ENCODE assay signal across 10 cellular contexts in genomic region chr4:169201144-169202124, GRCh38.
A peak's percentile ranks its signal among the peaks of the same experiment; 100 is the strongest.
DNase-seq lines count a peak whose midpoint lies in the region; ATAC-seq and TF ChIP-seq lines count a peak whose summit lies in the region.
"Had no signal": no experiment of that assay in that cellular context is flagged by ENCODE, and none has a peak within 500 bp of the region (broad histone marks: within the 10 kb centered on the region; RNA-seq: fewer than 3 reads in every experiment).

No MANE protein-coding gene starts in this region.

- no peaks in the 10 kb centered on the region for H3K36me3 Mint-ChIP-seq in memory B cell
- H3K36me3 Mint-ChIP-seq: activated naive CD4-positive, alpha-beta T cell treated with anti-CD3 and anti-CD28 coated beads, Interleukin-2, amount 50 U/mL, for 24 hours had no signal

- TF ChIP-seq CTCF in upper lobe of right lung (IDR thresholded peaks at IDR 0.05) = no peak

- peak overlapping the region; percentile 32 for H3K27ac ChIP-seq in upper lobe of right lung

- no peaks in the 10 kb centered on the region for H3K36me3 ChIP-seq in upper lobe of right lung

- peak overlapping the region; percentile 45 for H3K27ac Mint-ChIP-seq in memory B cell
- H3K27ac Mint-ChIP-seq: activated naive CD4-positive, alpha-beta T cell treated with anti-CD3 and anti-CD28 coated beads, Interleukin-2, amount 50 U/mL, for 24 hours had no signal

- H3K4me3 Mint-ChIP-seq in memory B cell = no peak overlapping the region
- H3K4me3 Mint-ChIP-seq: activated naive CD4-positive, alpha-beta T cell treated with anti-CD3 and anti-CD28 coated beads, Interleukin-2, amount 50 U/mL, for 24 hours had no signal

- H3K27me3 ChIP-seq in upper lobe of right lung = no peaks in the 10 kb centered on the region

- peaks cover 29% of the 10 kb centered on the region for H3K4me1 ChIP-seq in upper lobe of right lung

- H3K4me3 ChIP-seq in upper lobe of right lung = no peak overlapping the region

- peaks cover 3% of the 10 kb centered on the region for H3K4me1 Mint-ChIP-seq in memory B cell
- H3K4me1 Mint-ChIP-seq: activated naive CD4-positive, alpha-beta T cell treated with anti-CD3 and anti-CD28 coated beads, Interleukin-2, amount 50 U/mL, for 24 hours had no signal

- no peaks in the 10 kb centered on the region for H3K9me3 ChIP-seq in upper lobe of right lung

- intact Hi-C loops in upper lobe of right lung (cut with DNase I) = no loop called here

- H3K27me3 Mint-ChIP-seq in memory B cell = no peaks in the 10 kb centered on the region

- DNase-seq in DMS53 (lab: John Stamatoyannopoulos, UW) (peak; percentile 16), DMS53 treated with DMSO at 0.1 percent for 48 hours (lab: John Stamatoyannopoulos, UW; ENCODE audit: unreplicated experiment) (no peak), dermis blood vessel endothelial cell (peak; percentile 68), memory B cell (ENCODE audit: low spot score in 2 of 2) (no peak), upper lobe of right lung (no peak), anterior cingulate cortex (lab: John Stamatoyannopoulos, UW) (no peak), superior temporal gyrus (ENCODE audit: extremely low spot score) (no peak)
- DNase-seq: stimulated activated CD4-positive, alpha-beta T cell treated with anti-CD3 and anti-CD28 coated beads, Interleukin-4, amount 100 ng/mL, for 1 hour had no signal

- no peaks in the 10 kb centered on the region for H3K9me3 Mint-ChIP-seq in memory B cell
- H3K9me3 Mint-ChIP-seq: activated naive CD4-positive, alpha-beta T cell treated with anti-CD3 and anti-CD28 coated beads, Interleukin-2, amount 50 U/mL, for 24 hours had no signal

- ATAC-seq in memory B cell (ENCODE audit: low read depth) (no peak), upper lobe of right lung (no peak), GM18873 (IDR thresholded peaks at IDR 0.05; ENCODE audit: low FRiP score, unreplicated experiment) (no peak)

Comparison
In these comparisons a context has a peak if more than half of its experiments do, and no peak if none do; other contexts are left out.
1. DNase-seq: peak in DMS53 (single experiment) and dermis blood vessel endothelial cell (single experiment); none in DMS53 treated with DMSO at 0.1 percent for 48 hours (single experiment), memory B cell (0 of 2), upper lobe of right lung (single experiment), anterior cingulate cortex (0 of 58) and superior temporal gyrus (single experiment).